In genomic region chr6:109918227-109918626, GRCh38 we compare ENCODE assay signal across 38 cellular contexts. TPM values are rescaled to one million over a fixed set of nuclear protein-coding genes. Genes with fewer than 3 reads are reported as not detected.
"Had no signal": no experiment of that assay in that cellular context is flagged by ENCODE, and none has a peak within 500 bp of the region (broad histone marks: within the 10 kb centered on the region; RNA-seq: fewer than 3 reads in every experiment).

No MANE protein-coding gene starts in this region.

- H3K27me3 ChIP-seq: MG63 had no signal

- H3K9me3 ChIP-seq: MG63 had no signal

- H3K36me3 ChIP-seq: MG63 had no signal

- DNase-seq: Karpas-422, Kasumi-1, MG63, MM.1S, MV-4-11, NCI-H1048, NCI-H1092, NCI-H1092 treated with DMSO at 0.1 percent for 48 hours, NCI-H1105, NCI-H1105 treated with DMSO at 0.1 percent for 48 hours, NCI-H1417, NCI-H1417 treated with DMSO at 0.1 percent for 48 hours, NCI-H1436, NCI-H1436 treated with DMSO at 0.1 percent for 48 hours, NCI-H146, NCI-H1694, NCI-H1694 treated with DMSO at 0.1 percent for 48 hours, NCI-H187, NCI-H187 treated with DMSO at 0.1 percent for 48 hours, NCI-H1930, NCI-H2029, NCI-H2029 treated with DMSO at 0.1 percent for 48 hours, NCI-H2081, NCI-H2081 treated with DMSO at 0.1 percent for 48 hours, NCI-H2107, NCI-H2171, NCI-H2171 treated with DMSO at 0.1 percent for 48 hours, NCI-H2227 treated with DMSO at 0.1 percent for 48 hours, NCI-H226, NCI-H345, NCI-H446, NCI-H446 treated with DMSO at 0.1 percent for 48 hours, NCI-H510A, NCI-H510A treated with DMSO at 0.1 percent for 48 hours had no signal

- H3K4me3 ChIP-seq: MG63 had no signal

RNA-seq across cellular contexts. Expression of gene GPR6, which starts 59.9 kb away (rescaled TPM):
- total RNA-seq: LHCN-M2, M059J, MCF 10A, NCI-H460 had no signal
